Comparison of ENCODE assay signal across 8 cellular contexts in genomic region chr10:100528123-100528884, GRCh38. TPM values are rescaled to one million over a fixed set of nuclear protein-coding genes. Genes with fewer than 3 reads are reported as not detected.
DNase-seq lines count a peak whose midpoint lies in the region; ATAC-seq and TF ChIP-seq lines count a peak whose summit lies in the region.

No MANE protein-coding gene starts in this region.

- H3K4ac ChIP-seq in mesenchymal stem cell (ENCODE audit: low read depth in 1 of 2, low read length in 2 of 2) = no peak overlapping the region

- H3K4me1 ChIP-seq in right atrium auricular region (peaks cover 0 to 25% of the 10 kb centered on the region in 2 donors), mesenchymal stem cell (ENCODE audit: control insufficient read depth, insufficient read depth, low read depth, low read length) (peaks cover 6% of the 10 kb centered on the region)

- CTCF ChIA-PET in GM10248 (lab: Yijun Ruan, JAX) = interaction anchor here (1.1 to 3.7 kb wide), 3 partner anchors 10 to 682 kb away, joined by 3 to 25 read pairs (median 14); no protein-coding TSS in a partner anchor

- no peak overlapping the region for H2BK15ac ChIP-seq in mesenchymal stem cell (ENCODE audit: low read depth, poor library complexity, severe bottlenecking)

- H2AFZ ChIP-seq in mesenchymal stem cell (ENCODE audit: low read depth, low read length) = no peak overlapping the region

- TF ChIP-seq CTCF in right atrium auricular region (IDR thresholded peaks at IDR 0.05) = no peak
- TF ChIP-seq CTCF in astrocyte of the cerebellum (IDR thresholded peaks at IDR 0.05; ENCODE audit: low read depth, low read length, missing control alignments) = no peak
- no peak for TF ChIP-seq CTCF in GM10248 (IDR thresholded peaks at IDR 0.05; ENCODE audit: control extremely low read depth, extremely low read depth, low read depth, missing control alignments)

- H2BK12ac ChIP-seq in mesenchymal stem cell (ENCODE audit: low read length in 2 of 2) = no peak overlapping the region

- no peak for TF ChIP-seq POLR2A in GM18505 (IDR thresholded peaks at IDR 0.05; ENCODE audit: borderline replicate concordance, extremely low read depth, insufficient read depth, insufficient read length)

- no peak overlapping the region for H2AK5ac ChIP-seq in mesenchymal stem cell (ENCODE audit: low read length, severe bottlenecking)

- peaks cover 39% of the 10 kb centered on the region for H3K36me3 ChIP-seq in right atrium auricular region
- peaks cover 26 to 46% of the 10 kb centered on the region in 2 experiments for H3K36me3 ChIP-seq in mesenchymal stem cell (ENCODE audit: control insufficient read depth in 1 of 2, insufficient read depth in 2 of 2, low read depth in 1 of 2, low read length in 2 of 2)

- DNase-seq in right atrium auricular region (ENCODE audit: low spot score) = no peak
- no peak for DNase-seq in left ventricle myocardium superior
- no peak for DNase-seq in astrocyte of the cerebellum (ENCODE audit: low read depth)
- DNase-seq in mesenchymal stem cell = no peak
- DNase-seq in DMS 273 treated with DMSO at 0.1 percent for 48 hours (lab: John Stamatoyannopoulos, UW) = no peak
- DNase-seq in GM10248 (ENCODE audit: extremely low spot score) = no peak

- no peaks in the 10 kb centered on the region for H3K27me3 ChIP-seq in right atrium auricular region
- H3K27me3 ChIP-seq in mesenchymal stem cell (ENCODE audit: control insufficient read depth in 1 of 2, insufficient read depth in 1 of 2, low read length in 2 of 2) = no peaks in the 10 kb centered on the region

- in situ Hi-C loops in astrocyte of the cerebellum (cut with HindIII; ENCODE audit: low sequenced_read_pairs) = no loop called here

- H4K8ac ChIP-seq in mesenchymal stem cell (ENCODE audit: low read length) = no peak overlapping the region

- POLR2A ChIA-PET in GM10248 (lab: Yijun Ruan, JAX) = no interaction called here

- H2BK120ac ChIP-seq in mesenchymal stem cell (ENCODE audit: low read depth, low read length) = no peak overlapping the region

- peak overlapping the region; percentile 81 to 91 for H3K4me3 ChIP-seq in right atrium auricular region
- H3K4me3 ChIP-seq in astrocyte of the cerebellum (ENCODE audit: low read depth, low read length) = peak overlapping the region; percentile 91
- H3K4me3 ChIP-seq in mesenchymal stem cell (ENCODE audit: insufficient read depth in 1 of 2, low read depth in 1 of 2, low read length in 2 of 2) = peak overlapping the region in 1 of 2 experiments; percentile 98

- no peak overlapping the region for H3K23ac ChIP-seq in mesenchymal stem cell (ENCODE audit: low read length in 2 of 2)

- no peak overlapping the region for H3K18ac ChIP-seq in mesenchymal stem cell (ENCODE audit: low read depth in 1 of 2, low read length in 2 of 2)

- H3K9ac ChIP-seq in mesenchymal stem cell (ENCODE audit: low read length) = peak overlapping the region; percentile 97

- 76% methylated on average over 4 of the region's 7 CpGs for WGBS in mesenchymal stem cell

- H3K27ac ChIP-seq in right atrium auricular region (peak overlapping the region; percentile 88 to 91), mesenchymal stem cell (ENCODE audit: low read length, poor library complexity, severe bottlenecking) (no peak overlapping the region)

- ATAC-seq in left ventricle myocardium superior (no peak), GM19035 (IDR thresholded peaks at IDR 0.05; ENCODE audit: unreplicated experiment) (no peak), GM18505 (IDR thresholded peaks at IDR 0.05; ENCODE audit: unreplicated experiment) (no peak)

- peaks cover 27% of the 10 kb centered on the region for H3K79me1 ChIP-seq in mesenchymal stem cell (replicated peaks; ENCODE audit: low read length, poor library complexity, severe bottlenecking)

- peak overlapping the region; percentile 99 for H3K4me2 ChIP-seq in mesenchymal stem cell (ENCODE audit: low read length, poor library complexity, severe bottlenecking)

- H3K9me3 ChIP-seq in right atrium auricular region (no peaks in the 10 kb centered on the region), mesenchymal stem cell (ENCODE audit: control insufficient read depth, low read length) (no peaks in the 10 kb centered on the region)

- no peak overlapping the region for H3K14ac ChIP-seq in mesenchymal stem cell (ENCODE audit: low read length in 2 of 2)

- no peak overlapping the region for H2BK5ac ChIP-seq in mesenchymal stem cell (ENCODE audit: low read depth, low read length, poor library complexity, severe bottlenecking)

- intact Hi-C loops in left ventricle myocardium superior (cut with micrococcal nuclease) = no loop called here

- H4K91ac ChIP-seq in mesenchymal stem cell (ENCODE audit: low read length) = no peak overlapping the region

RNA-seq across cellular contexts. Expression of gene NDUFB8, which starts 1.4 kb away (rescaled TPM):
- 100 to 1,000 TPM; 355 to 361 TPM for total RNA-seq in right atrium auricular region
- total RNA-seq in left ventricle myocardium superior = 451 TPM
- polyA plus RNA-seq in mesenchymal stem cell (2013, experiment 1 of 2) = 333 TPM
- polyA plus RNA-seq in mesenchymal stem cell (2013, experiment 2 of 2) = 343 TPM

RNA-seq across cellular contexts. Expression of gene HIF1AN, which starts 7.4 kb away (rescaled TPM):
- total RNA-seq in right atrium auricular region (10 to 100 TPM in 1 of 2 donors, 1 to 10 TPM in 1; 8.5 to 11.3 TPM), left ventricle myocardium superior (54.6 TPM)
- 20.0 TPM for polyA plus RNA-seq in mesenchymal stem cell (2013, experiment 1 of 2)
- polyA plus RNA-seq in mesenchymal stem cell (2013, experiment 2 of 2) = 20.1 TPM

RNA-seq across cellular contexts. Expression of gene SEC31B, which starts 8.6 kb away (rescaled TPM):
- 1 to 10 TPM; 2.0 to 4.5 TPM for total RNA-seq in right atrium auricular region
- 8.5 TPM for total RNA-seq in left ventricle myocardium superior
- 3.5 TPM for polyA plus RNA-seq in mesenchymal stem cell (2013, experiment 1 of 2)
- 3.2 TPM for polyA plus RNA-seq in mesenchymal stem cell (2013, experiment 2 of 2)
